Comparison of ENCODE assay signal across 17 cellular contexts in the genomic region with DNA sequence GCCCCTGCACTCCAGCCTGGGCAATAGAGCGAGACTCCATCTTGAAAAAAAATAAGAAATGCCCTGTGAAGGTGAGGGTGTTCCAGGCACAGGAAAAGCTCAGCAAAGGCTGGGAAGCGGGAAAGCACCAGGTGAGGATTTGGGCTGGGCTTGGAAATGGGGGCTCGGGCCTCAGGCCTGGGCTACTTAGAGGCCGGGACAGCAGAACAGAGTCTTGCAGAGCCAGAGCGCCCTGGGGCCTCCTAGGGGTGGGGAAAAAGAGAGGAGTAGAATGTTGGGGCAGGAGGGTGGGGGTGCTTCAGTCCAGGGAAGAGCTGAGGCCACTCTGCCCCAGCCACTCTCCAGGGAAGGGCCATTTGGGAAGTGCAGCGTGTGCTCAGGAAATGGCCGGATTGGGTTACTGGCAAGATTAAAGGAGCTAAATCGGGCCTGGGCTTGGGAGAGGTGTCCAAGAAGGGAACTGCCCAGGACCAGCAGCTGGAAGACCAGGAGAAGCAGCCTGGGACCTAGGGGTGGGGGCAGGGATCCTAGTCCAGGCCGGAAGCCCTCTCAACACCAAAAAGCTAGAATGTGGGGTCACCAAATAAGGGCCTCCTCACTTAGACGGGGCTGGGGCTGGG. TPM values are rescaled to one million over a fixed set of nuclear protein-coding genes. Genes with fewer than 3 reads are reported as not detected.
A peak's percentile ranks its signal among the peaks of the same experiment; 100 is the strongest.
DNase-seq lines count a peak whose midpoint lies in the region; ATAC-seq and TF ChIP-seq lines count a peak whose summit lies in the region.
"Had no signal": no experiment of that assay in that cellular context is flagged by ENCODE, and none has a peak within 500 bp of the region (broad histone marks: within the 10 kb centered on the region; RNA-seq: fewer than 3 reads in every experiment).

No MANE protein-coding gene starts in this region.

- no peak for ATAC-seq in HG03571 (IDR thresholded peaks at IDR 0.05; ENCODE audit: unreplicated experiment)

- H3K36me3 Mint-ChIP-seq in glutamatergic neuron (ENCODE audit: unreplicated experiment) = no peaks in the 10 kb centered on the region
- H3K36me3 Mint-ChIP-seq in endothelial cell (ENCODE audit: low read depth, unreplicated experiment) = no peaks in the 10 kb centered on the region

- no peaks in the 10 kb centered on the region for H3K9me3 ChIP-seq in SJCRH30 (replicated peaks)
- H3K9me3 ChIP-seq in stomach smooth muscle (ENCODE audit: control insufficient read depth in 2 of 2, low read length in 2 of 2) = no peaks in the 10 kb centered on the region
- H3K9me3 ChIP-seq in tibial nerve = no peaks in the 10 kb centered on the region
- H3K9me3 ChIP-seq: spleen had no signal

- TF ChIP-seq EP300 in tibial nerve (IDR thresholded peaks at IDR 0.05) = no peak

- WGBS in tibial nerve, 2 donors = 77 to 79% methylated on average over 10 of the region's 10 CpGs

- H3K9me3 Mint-ChIP-seq in glutamatergic neuron (ENCODE audit: unreplicated experiment) = peaks cover 8% of the 10 kb centered on the region
- no peaks in the 10 kb centered on the region for H3K9me3 Mint-ChIP-seq in endothelial cell (ENCODE audit: unreplicated experiment)

- peak overlapping the region; percentile 56 to 72 for H3K9ac ChIP-seq in stomach smooth muscle (ENCODE audit: low read length in 2 of 2)

- H3K36me3 ChIP-seq in SJCRH30 (no peaks in the 10 kb centered on the region), stomach smooth muscle (ENCODE audit: control insufficient read depth in 2 of 2, insufficient read depth in 2 of 2, low read length in 2 of 2) (no peaks in the 10 kb centered on the region), tibial nerve (no peaks in the 10 kb centered on the region)
- H3K36me3 ChIP-seq: spleen had no signal

- H3K4me1 Mint-ChIP-seq in glutamatergic neuron (ENCODE audit: low read depth, unreplicated experiment) (peaks cover 29% of the 10 kb centered on the region), endothelial cell (ENCODE audit: unreplicated experiment) (peaks cover 14% of the 10 kb centered on the region)

- H3K4me1 ChIP-seq in SJCRH30 (peaks cover 71% of the 10 kb centered on the region), stomach smooth muscle (ENCODE audit: control insufficient read depth, insufficient read depth, low read length) (peaks cover 61% of the 10 kb centered on the region), tibial nerve (no peaks in the 10 kb centered on the region)

- TF ChIP-seq CTCF in glutamatergic neuron (IDR thresholded peaks at IDR 0.05; ENCODE audit: partially characterized antibody, unreplicated experiment) (no peak), tibial nerve (IDR thresholded peaks at IDR 0.05) (no peak), endothelial cell (IDR thresholded peaks at IDR 0.05; ENCODE audit: unreplicated experiment) (no peak)

- peak overlapping the region; percentile 87 for H3K27ac ChIP-seq in SJCRH30
- H3K27ac ChIP-seq in stomach smooth muscle (ENCODE audit: low read length) = peak overlapping the region; percentile 98
- no peak overlapping the region for H3K27ac ChIP-seq in tibial nerve
- H3K27ac ChIP-seq: spleen, VCaP had no signal

- H3K27me3 ChIP-seq in SJCRH30 = no peaks in the 10 kb centered on the region
- no peaks in the 10 kb centered on the region for H3K27me3 ChIP-seq in stomach smooth muscle (ENCODE audit: control insufficient read depth in 1 of 2, insufficient read depth in 2 of 2, low read length in 2 of 2)
- H3K27me3 ChIP-seq in tibial nerve = no peaks in the 10 kb centered on the region

- no peak overlapping the region for H3K27ac Mint-ChIP-seq in glutamatergic neuron (ENCODE audit: unreplicated experiment)
- H3K27ac Mint-ChIP-seq in endothelial cell (ENCODE audit: unreplicated experiment) = no peak overlapping the region

- H3K27me3 Mint-ChIP-seq in glutamatergic neuron (ENCODE audit: unreplicated experiment) (peaks cover 4% of the 10 kb centered on the region), endothelial cell (ENCODE audit: unreplicated experiment) (peaks cover 9% of the 10 kb centered on the region)

- in situ Hi-C loops in ACHN (cut with HindIII; ENCODE audit: low pct_ligation_motif_present, low pct_unique_long_range_greater_than_20kb, low sequenced_read_pairs) = no loop called here

- DNase-seq in SJCRH30 = peak; percentile 76 to 89
- DNase-seq in glutamatergic neuron = no peak
- peak; percentile 97 for DNase-seq in myocyte (ENCODE audit: low read depth)
- no peak for DNase-seq in tibial nerve (ENCODE audit: low spot score in 2 of 2)
- DNase-seq in ACHN = no peak
- no peak for DNase-seq in endothelial cell (ENCODE audit: low spot score)
- DNase-seq: anterior cingulate cortex; NCI-H1417; NCI-H2227 treated with DMSO at 0.1 percent for 48 hours; spleen; stimulated activated naive CD4-positive, alpha-beta T cell; T-helper 1 cell had no signal

- H3K4me3 ChIP-seq in SJCRH30 = no peak overlapping the region
- H3K4me3 ChIP-seq in stomach smooth muscle (ENCODE audit: low read length in 2 of 2) = peak overlapping the region; percentile 1 to 54
- no peak overlapping the region for H3K4me3 ChIP-seq in tibial nerve
- H3K4me3 ChIP-seq: spleen had no signal

- peak overlapping the region; percentile 7 for H3K4me3 Mint-ChIP-seq in glutamatergic neuron (ENCODE audit: unreplicated experiment)
- no peak overlapping the region for H3K4me3 Mint-ChIP-seq in endothelial cell (ENCODE audit: unreplicated experiment)

- no peak for TF ChIP-seq POLR2A in tibial nerve (IDR thresholded peaks at IDR 0.05)

RNA-seq across cellular contexts. Expression of gene DES, which starts 13.8 kb away (rescaled TPM):
- total RNA-seq in SJCRH30 (2014; rRNA removed; shearing (Covaris generic)) = 331 and 376 TPM in 2 replicates
- total RNA-seq in glutamatergic neuron (ENCODE audit: unreplicated experiment) (1.3 TPM), myocyte (10,265 and 13,585 TPM in 2 replicates), tibial nerve (10 to 100 TPM; 20.7 to 50.4 (median 25.0) TPM), endothelial cell (ENCODE audit: unreplicated experiment) (0.10 TPM)
- polyA plus RNA-seq in myocyte (2012) = 3,580 TPM
- total RNA-seq: activated CD8-positive, alpha-beta memory T cell treated with anti-CD3 and anti-CD28 coated beads for 36 hours; epithelial cell of proximal tubule had no signal

RNA-seq across cellular contexts. Expression of gene DNPEP, which starts 16.7 kb away (rescaled TPM):
- total RNA-seq in SJCRH30 (2014; rRNA removed; shearing (Covaris generic)) = 29.5 and 33.1 TPM in 2 replicates
- total RNA-seq in glutamatergic neuron (ENCODE audit: unreplicated experiment) = 19.8 TPM
- 61.4 and 65.3 TPM in 2 replicates for total RNA-seq in myocyte
- polyA plus RNA-seq in myocyte (2012) = 74.2 TPM
- 10 to 100 TPM; 35.2 to 88.1 (median 52.6) TPM for total RNA-seq in tibial nerve
- total RNA-seq in endothelial cell (ENCODE audit: unreplicated experiment) = 49.6 TPM

RNA-seq across cellular contexts. Expression of gene SPEG, which starts 30.2 kb away (rescaled TPM):
- 21.3 and 26.2 TPM in 2 replicates for total RNA-seq in SJCRH30 (2014; rRNA removed; shearing (Covaris generic))
- total RNA-seq in glutamatergic neuron (ENCODE audit: unreplicated experiment) (92.9 TPM), myocyte (78.0 and 79.8 TPM in 2 replicates), tibial nerve (10 to 100 TPM in 1 of 4 donors, 1 to 10 TPM in 3; 6.7 to 10.2 (median 8.1) TPM), endothelial cell (ENCODE audit: unreplicated experiment) (6.1 TPM)
- polyA plus RNA-seq in myocyte (2012) = 57.8 TPM

Comparison
In these comparisons a context has a peak if more than half of its experiments do, and no peak if none do; other contexts are left out.
1. DNase-seq: peak in SJCRH30 (2 of 2) and myocyte (single experiment); none in glutamatergic neuron (single experiment), tibial nerve (0 of 2), ACHN (single experiment) and endothelial cell (single experiment).
2. H3K27ac ChIP-seq: peak in SJCRH30 (single experiment) and stomach smooth muscle (single experiment); none in tibial nerve (0 of 4).
3. H3K4me3 ChIP-seq: peak in stomach smooth muscle (2 of 2); none in SJCRH30 (single experiment) and tibial nerve (0 of 4).
4. RNA of gene DES, which starts 13.8 kb away (total RNA-seq): 10,265 to 13,585 TPM in myocyte; 331 to 376 TPM in SJCRH30, 20.7 to 50.4 TPM in tibial nerve, 1.3 TPM in glutamatergic neuron (single experiment) and 0.10 TPM in endothelial cell (single experiment); every median in the first group is over 10 times any median in the second.